In the genomic region with DNA sequence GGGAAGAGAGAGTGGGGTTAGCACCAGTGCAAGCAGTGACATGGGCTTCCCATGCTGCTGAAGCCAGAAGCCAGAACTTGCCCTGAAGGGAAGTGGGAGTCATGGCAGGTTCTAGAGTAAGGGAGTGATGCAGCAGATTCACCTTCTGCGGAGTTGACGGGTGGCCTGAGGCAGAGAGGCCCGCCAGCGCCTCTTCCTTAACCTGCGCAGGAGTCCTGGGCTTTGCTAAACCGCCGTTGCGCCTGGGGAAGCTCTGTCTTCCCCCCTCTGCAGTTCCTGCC, we compare ENCODE assay signal across 10 cellular contexts.
DNase-seq lines count a peak whose midpoint lies in the region; FAIRE-seq and TF ChIP-seq lines count a peak whose summit lies in the region.
"Had no signal": no experiment of that assay in that cellular context is flagged by ENCODE, and none has a peak within 500 bp of the region (broad histone marks: within the 10 kb centered on the region; RNA-seq: fewer than 3 reads in every experiment).

No MANE protein-coding gene starts in this region.

- no peaks in the 10 kb centered on the region for H3K36me3 Mint-ChIP-seq in activated naive CD4-positive, alpha-beta T cell treated with anti-CD3 and anti-CD28 coated beads for 36 hours (ENCODE audit: low read depth)
- no peaks in the 10 kb centered on the region for H3K36me3 Mint-ChIP-seq in type B pancreatic cell

- FAIRE-seq in RCC 7860 (lab: Jason Lieb, UNC): no peak

- H4K20me1 ChIP-seq in mammary epithelial cell (ENCODE audit: insufficient read depth, low read length): no peaks in the 10 kb centered on the region

- peak overlapping the region; percentile 72 for H3K4me3 Mint-ChIP-seq in activated naive CD4-positive, alpha-beta T cell treated with anti-CD3 and anti-CD28 coated beads for 36 hours
- H3K4me3 Mint-ChIP-seq in type B pancreatic cell: peak overlapping the region; percentile 81

- H3K27ac Mint-ChIP-seq in activated naive CD4-positive, alpha-beta T cell treated with anti-CD3 and anti-CD28 coated beads for 36 hours: no peak overlapping the region
- H3K27ac Mint-ChIP-seq in type B pancreatic cell: no peak overlapping the region
- H3K27ac Mint-ChIP-seq: HFFc6 had no signal

- no peaks in the 10 kb centered on the region for H3K27me3 Mint-ChIP-seq in activated naive CD4-positive, alpha-beta T cell treated with anti-CD3 and anti-CD28 coated beads for 36 hours (ENCODE audit: low read depth)
- H3K27me3 Mint-ChIP-seq in type B pancreatic cell: no peaks in the 10 kb centered on the region

- no peak overlapping the region for H3K27ac ChIP-seq in mammary epithelial cell (ENCODE audit: insufficient read depth, low read depth, low read length)

- H3K4me1 ChIP-seq in mammary epithelial cell (ENCODE audit: insufficient read depth, low read length): peaks cover 9% of the 10 kb centered on the region

- no TSS peak for BruUV-seq in mammary epithelial cell (replicated peaks; lab: Mats Ljungman, UMichigan)

- in situ Hi-C loops in mammary epithelial cell (cut with MboI; ENCODE audit: low sequenced_read_pairs in 2 of 2): no loop called here

- no peak for DNase-seq in activated naive CD4-positive, alpha-beta T cell treated with anti-CD3 and anti-CD28 coated beads for 36 hours
- no peak for DNase-seq in activated naive CD4-positive, alpha-beta T cell treated with Interleukin-2 at 50 U/mL for 16 hours
- DNase-seq in mammary epithelial cell (no peak), mesenteric fat pad (ENCODE audit: low spot score) (peak; percentile 81), type B pancreatic cell (ENCODE audit: extremely low spot score, unreplicated experiment) (peak; percentile 64), RCC 7860 (ENCODE audit: low spot score) (no peak), kidney tubule cell (ENCODE audit: low spot score) (no peak), cerebellum (ENCODE audit: low spot score) (no peak)
- DNase-seq: COR-L47, HFFc6 had no signal

- H3K27me3 ChIP-seq in mammary epithelial cell (ENCODE audit: insufficient read depth, low read length): no peaks in the 10 kb centered on the region

- intact Hi-C loops in activated naive CD4-positive, alpha-beta T cell treated with anti-CD3 and anti-CD28 coated beads for 36 hours (cut with micrococcal nuclease): no loop called here
- intact Hi-C loops in mammary epithelial cell (cut with micrococcal nuclease): no loop called here

- H3K9ac ChIP-seq in mammary epithelial cell (ENCODE audit: insufficient read depth, low read length): no peak overlapping the region

- H3K9me3 Mint-ChIP-seq in activated naive CD4-positive, alpha-beta T cell treated with anti-CD3 and anti-CD28 coated beads for 36 hours: no peaks in the 10 kb centered on the region
- no peaks in the 10 kb centered on the region for H3K9me3 Mint-ChIP-seq in type B pancreatic cell

- no peaks in the 10 kb centered on the region for H3K9me3 ChIP-seq in mammary epithelial cell (replicated peaks; ENCODE audit: insufficient read depth, low read length)

- H3K79me2 ChIP-seq in mammary epithelial cell (ENCODE audit: insufficient read depth, low read length): no peaks in the 10 kb centered on the region

- H3K36me3 ChIP-seq in mammary epithelial cell (ENCODE audit: insufficient read depth, low read length): no peaks in the 10 kb centered on the region

- CTCF ChIA-PET in activated naive CD4-positive, alpha-beta T cell treated with anti-CD3 and anti-CD28 coated beads for 36 hours (lab: Charles Lee): interaction anchor here (0.6 to 1.2 kb wide), 2 partner anchors 13 to 46 kb away, joined by 3 read pairs; no protein-coding TSS in a partner anchor
- CTCF ChIA-PET in mammary epithelial cell (lab: Charles Lee; ENCODE audit: low non-redundant PET): no interaction called here

- 100% methylated on average over 2 of the region's 8 CpGs for WGBS in mammary epithelial cell (ENCODE audit: low coverage, missing lambda C conversion rate)

- peak overlapping the region in 1 of 3 experiments; percentile 58 for H3K4me3 ChIP-seq in mammary epithelial cell (replicated peaks in 1 of 3; ENCODE audit: insufficient read depth in 1 of 3, low read depth in 2 of 3, low read length in 3 of 3)

- H3K4me2 ChIP-seq in mammary epithelial cell (ENCODE audit: insufficient read depth, low read depth, low read length): peak overlapping the region; percentile 99

- TF ChIP-seq CTCF in mammary epithelial cell (conservative IDR thresholded peaks at IDR 0.05 in 1 of 2, IDR thresholded peaks at IDR 0.05 in 1 of 2; ENCODE audit: extremely low read depth in 1 of 2, insufficient read depth in 1 of 2, low read depth in 1 of 2, low read length in 2 of 2): no peak
- TF ChIP-seq CTCF in type B pancreatic cell (conservative IDR thresholded peaks at IDR 0.05): no peak

- peak overlapping the region; percentile 89 for H2AFZ ChIP-seq in mammary epithelial cell (ENCODE audit: low read depth, low read length)

- dilution Hi-C loops in mammary epithelial cell (cut with HindIII; ENCODE audit: low sequenced_read_pairs): no loop called here

- H3K4me1 Mint-ChIP-seq in activated naive CD4-positive, alpha-beta T cell treated with anti-CD3 and anti-CD28 coated beads for 36 hours (ENCODE audit: low read depth): peaks cover 6% of the 10 kb centered on the region
- no peaks in the 10 kb centered on the region for H3K4me1 Mint-ChIP-seq in type B pancreatic cell (ENCODE audit: unreplicated experiment)

Comparison
In these comparisons a context has a peak if more than half of its experiments do, and no peak if none do; other contexts are left out.
1. DNase-seq: peak in mesenteric fat pad (single experiment) and type B pancreatic cell (single experiment); none in activated naive CD4-positive, alpha-beta T cell treated with anti-CD3 and anti-CD28 coated beads for 36 hours (single experiment), activated naive CD4-positive, alpha-beta T cell treated with Interleukin-2 at 50 U/mL for 16 hours (single experiment), mammary epithelial cell (single experiment), RCC 7860 (single experiment), kidney tubule cell (single experiment) and cerebellum (single experiment).